ENCODE assay signal across 25 cellular contexts in the genomic region with DNA sequence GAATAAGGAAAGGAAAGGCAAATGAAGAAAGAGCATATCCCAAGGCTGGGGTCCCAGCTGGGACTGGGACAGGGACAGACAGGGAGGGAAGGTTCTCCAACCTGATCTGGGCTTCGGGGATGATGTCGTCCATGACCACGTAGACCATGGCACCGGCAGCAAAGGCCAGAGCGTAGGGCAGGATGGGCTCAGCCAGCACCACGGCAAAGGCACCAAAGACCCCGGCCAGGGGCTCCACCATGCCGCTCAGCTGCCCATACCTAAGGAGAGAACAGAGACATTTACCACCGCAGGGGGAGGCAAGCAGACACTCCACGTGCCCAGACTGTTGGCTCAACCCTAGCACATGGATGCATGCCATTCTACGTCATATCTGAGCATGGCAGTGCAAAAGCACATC.
DNase-seq lines count a peak whose midpoint lies in the region; ATAC-seq, FAIRE-seq and TF ChIP-seq lines count a peak whose summit lies in the region.
"Had no signal": no experiment of that assay in that cellular context is flagged by ENCODE, and none has a peak within 500 bp of the region (broad histone marks: within the 10 kb centered on the region; RNA-seq: fewer than 3 reads in every experiment).

No MANE protein-coding gene starts in this region.

- H3K4me3 ChIP-seq in HepG2 (replicated peaks in 1 of 3; ENCODE audit: insufficient read depth in 1 of 3, low read depth in 2 of 3, low read length in 3 of 3), result no peak overlapping the region
- peak overlapping the region; percentile 33 for H3K4me3 ChIP-seq in trophoblast cell (ENCODE audit: low read depth, low read length)
- H3K4me3 ChIP-seq: A549; BLaER1 treated with 17β-estradiol and CSF1 and Interleukin-3, amounts not matched to agents 10 nM and 100 nM; GM12878 had no signal

- H3K79me2 ChIP-seq in HepG2 (ENCODE audit: insufficient read depth, low read length), result no peaks in the 10 kb centered on the region
- H3K79me2 ChIP-seq in trophoblast cell (ENCODE audit: control insufficient read depth, insufficient read depth, low read length, poor library complexity), result no peaks in the 10 kb centered on the region

- no peak overlapping the region for H3K18ac ChIP-seq in trophoblast cell (ENCODE audit: low read length)

- H3K4me2 ChIP-seq in HepG2 (ENCODE audit: low read depth, low read length) (no peak overlapping the region), trophoblast cell (ENCODE audit: low read length) (no peak overlapping the region)
- H3K4me2 ChIP-seq: A549; BLaER1 treated with 17β-estradiol and CSF1 and Interleukin-3, amounts not matched to agents 10 nM and 100 nM had no signal

- no peak overlapping the region for H4K91ac ChIP-seq in trophoblast cell (ENCODE audit: low read depth, low read length)

- H3K4ac ChIP-seq in trophoblast cell (ENCODE audit: low read depth, low read length), result no peak overlapping the region

- H3K27ac Mint-ChIP-seq in progenitor cell of endocrine pancreas, result no peak overlapping the region
- H3K27ac Mint-ChIP-seq: CD14-positive monocyte; CD4-positive, alpha-beta T cell; CD8-positive, alpha-beta memory T cell had no signal

- POLR2A ChIA-PET in HepG2 (lab: Yijun Ruan, JAX), result interaction anchor here (0.7 kb wide), 1 partner anchor 10 kb away, joined by 3 read pairs; no protein-coding TSS in a partner anchor

- CTCF ChIA-PET in HepG2 (lab: Yijun Ruan, JAX; ENCODE audit: low intra/inter-chr PET ratio, low total read pairs), result no interaction called here

- no peak overlapping the region for H3K14ac ChIP-seq in trophoblast cell (ENCODE audit: low read length)

- TF ChIP-seq RAD21 in HepG2 (CRISPR knock-in tag; IDR thresholded peaks at IDR 0.05), result no peak

- no peak for TF ChIP-seq POLR2A in HepG2 (IDR thresholded peaks at IDR 0.05; ENCODE audit: insufficient read depth in 1 of 2, low read depth in 2 of 2, low read length in 2 of 2)

- no peak overlapping the region for H4K8ac ChIP-seq in trophoblast cell (ENCODE audit: low read depth, low read length)

- intact Hi-C loops in HepG2 (cut with micrococcal nuclease; ENCODE audit: unreplicated experiment), result no loop called here

- H3K9me3 ChIP-seq in HepG2 (ENCODE audit: low read length) (no peaks in the 10 kb centered on the region), trophoblast cell (ENCODE audit: insufficient read depth, low read depth, low read length) (no peaks in the 10 kb centered on the region)
- H3K9me3 ChIP-seq: A549, BE2C had no signal

- H2BK5ac ChIP-seq in trophoblast cell (ENCODE audit: low read depth, low read length, poor library complexity), result no peak overlapping the region

- H3K4me1 ChIP-seq in HepG2 (ENCODE audit: insufficient read depth, low read length), result peaks cover 12% of the 10 kb centered on the region
- H3K4me1 ChIP-seq in trophoblast cell (ENCODE audit: control insufficient read depth in 1 of 2, insufficient read depth in 2 of 2, low read length in 2 of 2), result no peaks in the 10 kb centered on the region
- H3K4me1 ChIP-seq: A549 had no signal

- H3K9ac ChIP-seq in HepG2 (ENCODE audit: insufficient read depth, low read depth, low read length) (no peak overlapping the region), trophoblast cell (ENCODE audit: low read length) (no peak overlapping the region)
- H3K9ac ChIP-seq: BLaER1 treated with 17β-estradiol and CSF1 and Interleukin-3, amounts not matched to agents 10 nM and 100 nM had no signal

- H3K36me3 ChIP-seq in HepG2 (replicated peaks in 1 of 2; ENCODE audit: control insufficient read depth in 1 of 2, insufficient read depth in 2 of 2, low read length in 2 of 2), result peaks cover 0 to 1% of the 10 kb centered on the region in 2 experiments; a peak in 1 of 5 replicates
- H3K36me3 ChIP-seq in trophoblast cell (ENCODE audit: control insufficient read depth in 1 of 2, insufficient read depth in 2 of 2, low read length in 2 of 2), result no peaks in the 10 kb centered on the region
- H3K36me3 ChIP-seq: BE2C had no signal

- H3K9me3 Mint-ChIP-seq in progenitor cell of endocrine pancreas (ENCODE audit: low read depth), result no peaks in the 10 kb centered on the region
- H3K9me3 Mint-ChIP-seq: CD4-positive, alpha-beta T cell; CD8-positive, alpha-beta memory T cell had no signal

- H4K12ac ChIP-seq in trophoblast cell (ENCODE audit: low read depth, low read length), result no peak overlapping the region

- H3K79me1 ChIP-seq in trophoblast cell (ENCODE audit: low read length), result no peaks in the 10 kb centered on the region

- no peak overlapping the region for H2BK120ac ChIP-seq in trophoblast cell (ENCODE audit: insufficient read depth, low read length, poor library complexity)

- no peaks in the 10 kb centered on the region for H3K27me3 Mint-ChIP-seq in progenitor cell of endocrine pancreas
- H3K27me3 Mint-ChIP-seq: CD4-positive, alpha-beta T cell; CD8-positive, alpha-beta memory T cell had no signal

- TF ChIP-seq CTCF in GM13977 (IDR thresholded peaks at IDR 0.05; ENCODE audit: extremely low read depth, insufficient read depth, missing control alignments) (no peak), HepG2 (CRISPR knock-in tag; IDR thresholded peaks at IDR 0.05) (no peak), progenitor cell of endocrine pancreas (IDR thresholded peaks at IDR 0.05; ENCODE audit: unreplicated experiment) (no peak)

- H3K27me3 ChIP-seq in HepG2 (ENCODE audit: control insufficient read depth in 1 of 2, insufficient read depth in 2 of 2, low read length in 2 of 2) (no peaks in the 10 kb centered on the region), trophoblast cell (ENCODE audit: insufficient read depth, low read length) (no peaks in the 10 kb centered on the region)
- H3K27me3 ChIP-seq: BE2C; BLaER1 treated with 17β-estradiol and CSF1 and Interleukin-3, amounts not matched to agents 10 nM and 100 nM had no signal

- H3K27ac ChIP-seq in HepG2 (ENCODE audit: extremely low read length, insufficient read depth, low read length), result no peak overlapping the region
- no peak overlapping the region for H3K27ac ChIP-seq in trophoblast cell (ENCODE audit: low read depth, low read length)
- H3K27ac ChIP-seq in caudate nucleus (ENCODE audit: low read depth, low read length), result no peak overlapping the region
- H3K27ac ChIP-seq: BLaER1 treated with 17β-estradiol and CSF1 and Interleukin-3, amounts not matched to agents 10 nM and 100 nM had no signal

- no peaks in the 10 kb centered on the region for H3K36me3 Mint-ChIP-seq in progenitor cell of endocrine pancreas (ENCODE audit: insufficient read depth)

- no peak overlapping the region for H3K23ac ChIP-seq in trophoblast cell (ENCODE audit: low read length)

- no peak overlapping the region for H2AK5ac ChIP-seq in trophoblast cell (ENCODE audit: low read length)

- H4K20me1 ChIP-seq in HepG2 (ENCODE audit: insufficient read depth, low read length), result no peaks in the 10 kb centered on the region
- H4K20me1 ChIP-seq: BLaER1 treated with 17β-estradiol and CSF1 and Interleukin-3, amounts not matched to agents 10 nM and 100 nM had no signal

- in situ Hi-C loops in GM13977 (cut with MboI; ENCODE audit: low pct_unique_long_range_greater_than_20kb, low sequenced_read_pairs, unreplicated experiment) (no loop called here), HepG2 (cut with HindIII; ENCODE audit: extremely low pct_ligation_motif_present, low pct_unique_long_range_greater_than_20kb) (no loop called here)

- no peak for ATAC-seq in HepG2
- ATAC-seq in HG02973 (IDR thresholded peaks at IDR 0.05; ENCODE audit: unreplicated experiment), result no peak
- ATAC-seq: GM12878 had no signal

- FAIRE-seq in HepG2 (lab: Jason Lieb, UNC), result no peak
- FAIRE-seq: A549, D721Med, GM12878, GM18507 had no signal

- TF ChIP-seq EP300 in HepG2 (IDR thresholded peaks at IDR 0.05; ENCODE audit: low read depth in 2 of 2, low read length in 2 of 2) (no peak), HepG2 (CRISPR knock-in tag; IDR thresholded peaks at IDR 0.05; ENCODE audit: borderline replicate concordance) (no peak)

- DNase-seq in GM13977 (ENCODE audit: low spot score), result peak; percentile 6
- no peak for DNase-seq in HepG2 (ENCODE audit: low spot score)
- DNase-seq in trophoblast cell, result no peak
- no peak for DNase-seq in progenitor cell of endocrine pancreas (ENCODE audit: low spot score, unreplicated experiment)
- no peak for DNase-seq in caudate nucleus (lab: John Stamatoyannopoulos, UW)
- DNase-seq: 8988T; ACHN; AML-193; BE2C; CD4-positive, alpha-beta T cell; CD8-positive, alpha-beta memory T cell; DMS 273 treated with DMSO at 0.1 percent for 48 hours; DMS79; EL; GDM1; GOT3; H7; HCEC 1CT had no signal

- WGBS in HepG2 (ENCODE audit: low lambda C conversion rate), result 87% methylated on average over 9 of the region's 11 CpGs
- WGBS in trophoblast cell (ENCODE audit: extremely low coverage, insufficient coverage, insufficient read length), result no CpG with 5 or more reads among the region's 11 CpGs

- H3K4me3 Mint-ChIP-seq in progenitor cell of endocrine pancreas (ENCODE audit: low read depth), result no peak overlapping the region
- H3K4me3 Mint-ChIP-seq: CD14-positive monocyte; CD4-positive, alpha-beta T cell; CD8-positive, alpha-beta memory T cell had no signal

- H3K4me1 Mint-ChIP-seq in progenitor cell of endocrine pancreas (ENCODE audit: low read depth), result peaks cover 2% of the 10 kb centered on the region
- H3K4me1 Mint-ChIP-seq: CD8-positive, alpha-beta memory T cell had no signal

- H2AFZ ChIP-seq in HepG2 (ENCODE audit: low read length), result no peak overlapping the region
- H2AFZ ChIP-seq in trophoblast cell (ENCODE audit: insufficient read depth, low read length, poor library complexity), result no peak overlapping the region

- no peak overlapping the region for H2BK12ac ChIP-seq in trophoblast cell (ENCODE audit: low read length)

- no TSS peak for BruUV-seq in HepG2 (replicated peaks; lab: Mats Ljungman, UMichigan)

TF ChIP-seq in HepG2, 621 proteins besides CTCF, POLR2A, EP300 and RAD21:
- TF ChIP-seq ATF7 (IDR thresholded peaks at IDR 0.05) (peak; percentile 9; the same call in 1 of the 2 replicates), ATF7 (CRISPR knock-in tag; IDR thresholded peaks at IDR 0.05) (no peak), ZMYM3 (CRISPR knock-in tag; IDR thresholded peaks at IDR 0.05) (no peak), TCF12 (IDR thresholded peaks at IDR 0.05) (no peak), TCF12 (CRISPR knock-in tag; IDR thresholded peaks at IDR 0.05) (no peak), ZNF674 (CRISPR knock-in tag; IDR thresholded peaks at IDR 0.05; ENCODE audit: low read depth) (no peak)
